16 cellular contexts compared by ENCODE assay signal in genomic region chr3:100413619-100414018, GRCh38. TPM values are rescaled to one million over a fixed set of nuclear protein-coding genes. Genes with fewer than 3 reads are reported as not detected.
DNase-seq lines count a peak whose midpoint lies in the region; ATAC-seq and TF ChIP-seq lines count a peak whose summit lies in the region.
"Had no signal": no experiment of that assay in that cellular context is flagged by ENCODE, and none has a peak within 500 bp of the region (broad histone marks: within the 10 kb centered on the region; RNA-seq: fewer than 3 reads in every experiment).

No MANE protein-coding gene starts in this region.

- WGBS in psoas muscle, 3 donors, result 92 to 95% (median 92%) methylated on average over 2 of the region's 2 CpGs
- WGBS in stomach, 5 donors, result 78 to 95% (median 91%) methylated on average over 2 of the region's 2 CpGs

- ATAC-seq in left ventricle myocardium superior, result no peak
- peak in 1 of 4 donors; percentile 27 for ATAC-seq in psoas muscle
- ATAC-seq in HG02970 (IDR thresholded peaks at IDR 0.05; ENCODE audit: low FRiP score, unreplicated experiment), result no peak
- ATAC-seq in esophagus mucosa, result no peak
- ATAC-seq: CD8-positive, alpha-beta T cell had no signal

- no peak for TF ChIP-seq EP300 in stomach (IDR thresholded peaks at IDR 0.05)

- H3K4me1 ChIP-seq in cardiac muscle cell (ENCODE audit: low read depth) (no peaks in the 10 kb centered on the region), psoas muscle (peaks cover 8% of the 10 kb centered on the region), stomach (no peaks in the 10 kb centered on the region)
- H3K4me1 ChIP-seq: BLaER1, Caco-2 had no signal

- peak overlapping the region; percentile 39 for H3K27ac ChIP-seq in cardiac muscle cell
- H3K27ac ChIP-seq in caudate nucleus (ENCODE audit: low read depth, low read length), result peak overlapping the region; percentile 18
- H3K27ac ChIP-seq in psoas muscle, result peak overlapping the region; percentile 62
- H3K27ac ChIP-seq in stomach, result no peak overlapping the region
- H3K27ac ChIP-seq: 22Rv1, BLaER1, C4-2B had no signal

- TF ChIP-seq POLR2A in stomach (IDR thresholded peaks at IDR 0.05), result no peak

- H3K9me3 ChIP-seq in cardiac muscle cell (ENCODE audit: low read depth) (no peaks in the 10 kb centered on the region), psoas muscle (no peaks in the 10 kb centered on the region), stomach (peaks cover 0 to 16% (median 4%) of the 10 kb centered on the region in 4 donors)
- H3K9me3 ChIP-seq: BLaER1, Caco-2, HAP-1 had no signal

- intact Hi-C loops in left ventricle myocardium superior (cut with micrococcal nuclease) (no loop called here), psoas muscle (cut with DNase I) (no loop called here), stomach (cut with DNase I; ENCODE audit: low total_unique reads) (no loop called here)

- H3K27me3 ChIP-seq in cardiac muscle cell (no peaks in the 10 kb centered on the region), psoas muscle (ENCODE audit: insufficient read depth in 3 of 3, low read length in 2 of 3) (no peaks in the 10 kb centered on the region), stomach (no peaks in the 10 kb centered on the region)
- H3K27me3 ChIP-seq: BLaER1 had no signal

- H3K36me3 ChIP-seq in cardiac muscle cell, result no peaks in the 10 kb centered on the region
- no peaks in the 10 kb centered on the region for H3K36me3 ChIP-seq in psoas muscle (ENCODE audit: insufficient read depth in 1 of 2, low read depth in 1 of 2)
- peaks cover 0 to 10% (median 0%) of the 10 kb centered on the region in 4 donors for H3K36me3 ChIP-seq in stomach
- H3K36me3 ChIP-seq: HAP-1 had no signal

- H3K4me3 ChIP-seq in cardiac muscle cell (no peak overlapping the region), psoas muscle (no peak overlapping the region), stomach (no peak overlapping the region)
- H3K4me3 ChIP-seq: BLaER1, HAP-1 had no signal

- DNase-seq in cardiac muscle cell (ENCODE audit: low read depth in 1 of 2, low spot score in 1 of 2) (no peak), left ventricle myocardium superior (no peak), caudate nucleus (lab: John Stamatoyannopoulos, UW) (peak in 1 of 61 donors; percentile 16), psoas muscle (no peak), stomach (no peak)
- DNase-seq: Caco-2; CD4-positive, CD25-positive, alpha-beta regulatory T cell; CD8-positive, alpha-beta T cell; DMS153; DND-41 had no signal

- TF ChIP-seq CTCF in cardiac muscle cell (IDR thresholded peaks at IDR 0.05; ENCODE audit: low read depth, low read length), result no peak
- TF ChIP-seq CTCF in psoas muscle (IDR thresholded peaks at IDR 0.05), result no peak
- TF ChIP-seq CTCF in stomach (IDR thresholded peaks at IDR 0.05), result no peak

RNA-seq across cellular contexts. Expression of gene LNP1, which starts 12.3 kb away (rescaled TPM):
- total RNA-seq in cardiac muscle cell (22.7 and 23.1 TPM in 2 replicates), left ventricle myocardium superior (2.8 TPM), psoas muscle (1 to 10 TPM; 1.6 to 3.2 (median 1.9) TPM), esophagus mucosa (0.64 TPM), stomach (1 to 10 TPM in 1 of 5 donors, under 1 TPM in 1, not detected in 3; 0.58 to 4.0 TPM)
- polyA plus RNA-seq in cardiac muscle cell (18.3 and 20.8 TPM in 2 replicates), psoas muscle (1 to 10 TPM in 2 of 3 donors, under 1 TPM in 1; 0.96 to 5.1 (median 1.2) TPM), stomach (1 to 10 TPM; 1.2 to 1.8 (median 1.6) TPM)

RNA-seq across cellular contexts. Expression of gene TOMM70, which starts 12.7 kb away (rescaled TPM):
- total RNA-seq in cardiac muscle cell (43.5 and 46.5 TPM in 2 replicates), left ventricle myocardium superior (69.2 TPM), psoas muscle (10 to 100 TPM; 67.8 to 94.5 (median 84.1) TPM), esophagus mucosa (33.0 TPM), stomach (10 to 100 TPM; 17.1 to 95.6 (median 37.1) TPM)
- polyA plus RNA-seq in cardiac muscle cell (34.3 and 45.1 TPM in 2 replicates), psoas muscle (10 to 100 TPM; 51.1 to 97.2 (median 76.1) TPM), stomach (10 to 100 TPM; 12.9 to 20.0 (median 18.9) TPM)

Comparison
In these comparisons a context has a peak if more than half of its experiments do, and no peak if none do; other contexts are left out.
1. H3K27ac ChIP-seq: peak in cardiac muscle cell (single experiment), caudate nucleus (single experiment) and psoas muscle (single experiment); none in stomach (0 of 5).